Comparison of ENCODE assay signal across 21 cellular contexts in the genomic region with DNA sequence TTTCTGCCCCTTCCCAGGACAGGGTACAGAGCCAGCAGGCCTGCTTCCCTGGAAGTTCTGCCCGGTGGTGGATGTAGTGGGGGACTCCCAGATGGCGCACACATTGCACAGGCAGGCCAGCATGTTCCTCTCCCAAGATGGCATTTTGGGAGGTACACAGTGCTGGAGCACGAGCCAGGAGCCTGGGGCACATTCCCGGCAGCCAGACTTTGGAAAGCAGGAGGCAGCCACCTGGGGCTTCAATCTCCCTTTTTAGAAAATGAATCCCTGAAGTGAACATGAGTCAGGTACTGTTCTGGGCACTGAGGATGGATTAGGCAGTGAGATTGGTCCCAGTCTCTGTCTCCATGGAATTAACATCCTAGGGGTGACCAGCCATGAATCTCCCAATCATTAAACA.
"Had no signal": no experiment of that assay in that cellular context is flagged by ENCODE, and none has a peak within 500 bp of the region (broad histone marks: within the 10 kb centered on the region; RNA-seq: fewer than 3 reads in every experiment).

No MANE protein-coding gene starts in this region.

- H3K4me1 ChIP-seq: colonic mucosa, testis, vagina had no signal

- H2AFZ ChIP-seq: hepatocyte had no signal

- H3K4me3 Mint-ChIP-seq: activated CD4-positive, alpha-beta memory T cell treated with anti-CD3 and anti-CD28 coated beads for 36 hours; brain; immature natural killer cell; nephron had no signal

- H3K27ac Mint-ChIP-seq: activated CD4-positive, alpha-beta memory T cell treated with anti-CD3 and anti-CD28 coated beads for 36 hours; brain had no signal

- ATAC-seq: left lobe of liver, lower lobe of right lung had no signal

- H3K9me3 Mint-ChIP-seq: activated CD4-positive, alpha-beta memory T cell treated with anti-CD3 and anti-CD28 coated beads for 36 hours; brain; immature natural killer cell; nephron had no signal

- H3K27me3 Mint-ChIP-seq: activated CD4-positive, alpha-beta memory T cell treated with anti-CD3 and anti-CD28 coated beads for 36 hours had no signal

- H3K4me2 ChIP-seq: hepatocyte had no signal

- H3K36me3 ChIP-seq: colonic mucosa, esophagus muscularis mucosa, lower lobe of right lung, neutrophil, ovary, vagina had no signal

- DNase-seq: activated CD4-positive, alpha-beta memory T cell treated with anti-CD3 and anti-CD28 coated beads for 36 hours; activated CD4-positive, alpha-beta T cell treated with anti-CD3 and anti-CD28 coated beads for 48 hours; activated effector memory CD4-positive, alpha-beta T cell treated with Interleukin-2 at 50 U/mL for 16 hours; activated naive CD4-positive, alpha-beta T cell treated with anti-CD3 and anti-CD28 coated beads, Interleukin-2, amount 50 U/mL, for 16 hours; activated T-cell treated with anti-CD3 and anti-CD28 coated beads, Interleukin-2, amount 50 U/mL, for 48 hours; colonic mucosa; glutamatergic neuron; immature natural killer cell; lower lobe of right lung; stimulated activated CD4-positive, alpha-beta T cell treated with anti-CD3 and anti-CD28 coated beads, Interleukin-12 subunit alpha, Interleukin-12 subunit beta, amount 100 ng/mL, for 4 hours; stimulated activated CD4-positive, alpha-beta T cell treated with anti-CD3 and anti-CD28 coated beads, Interleukin-4, amount 100 ng/mL, for 4 hours; testis; trophoblast cell had no signal

- H3K36me3 Mint-ChIP-seq: brain had no signal

- H3K9me3 ChIP-seq: colonic mucosa, esophagus muscularis mucosa, lower lobe of right lung, neutrophil, ovary, testis, vagina had no signal

- H3K27me3 ChIP-seq: colonic mucosa, esophagus muscularis mucosa, hepatocyte, neutrophil, ovary, testis, vagina had no signal

- H3K4me3 ChIP-seq: colonic mucosa, esophagus muscularis mucosa, hepatocyte, lower lobe of right lung, ovary, testis, vagina had no signal

- H3K27ac ChIP-seq: colonic mucosa, esophagus muscularis mucosa, hepatocyte, lower lobe of right lung, neutrophil, ovary, testis, vagina had no signal
